7 cellular contexts compared by ENCODE assay signal in genomic region chr7:20329389-20330175, GRCh38. TPM values are rescaled to one million over a fixed set of nuclear protein-coding genes. Genes with fewer than 3 reads are reported as not detected.
DNase-seq lines count a peak whose midpoint lies in the region; ATAC-seq, FAIRE-seq and TF ChIP-seq lines count a peak whose summit lies in the region.

No MANE protein-coding gene starts in this region.

- 1 to 7% (median 6%) methylated on average over 27 of the region's 27 CpGs for WGBS in small intestine, 3 donors

- FAIRE-seq in RCC 7860 (lab: Jason Lieb, UNC) (peak; percentile 91), small intestine (lab: Jason Lieb, UNC) (no peak)

- peak overlapping the region; percentile 87 to 98 for H3K27ac ChIP-seq in small intestine (ENCODE audit: low read depth in 1 of 2, low read length in 1 of 2)

- no peaks in the 10 kb centered on the region for H3K4me1 ChIP-seq in small intestine (ENCODE audit: control insufficient read depth in 2 of 2, insufficient read depth in 1 of 2, low read depth in 1 of 2, low read length in 1 of 2)

- DNase-seq in GM06990 (ENCODE audit: extremely low read depth, insufficient read length) (peak; percentile 58), HS-27A (ENCODE audit: low read depth) (peak; percentile 47), RCC 7860 (ENCODE audit: low spot score) (peak; percentile 86), cerebellar cortex (ENCODE audit: low spot score) (peak; percentile 15), islet precursor cell (peak; percentile 92), small intestine (peak; percentile 83)

- H3K4me3 ChIP-seq in GM06990 (replicated peaks; ENCODE audit: low read depth, low read length), result peak overlapping the region; percentile 79
- peak overlapping the region; percentile 50 to 80 for H3K4me3 ChIP-seq in small intestine (ENCODE audit: low read depth in 1 of 2, low read length in 2 of 2)

- H3K9me3 ChIP-seq in small intestine (ENCODE audit: control insufficient read depth, low read depth), result no peaks in the 10 kb centered on the region

- H3K27me3 ChIP-seq in GM06990 (replicated peaks; ENCODE audit: control insufficient read depth, insufficient read depth, low read length) (no peaks in the 10 kb centered on the region), small intestine (ENCODE audit: control insufficient read depth in 2 of 2, insufficient read depth in 2 of 2, low read length in 2 of 2) (no peaks in the 10 kb centered on the region)

- ATAC-seq in GM21515 (IDR thresholded peaks at IDR 0.05; ENCODE audit: unreplicated experiment), result peak; percentile 36

- TF ChIP-seq CTCF in GM06990 (IDR thresholded peaks at IDR 0.05; ENCODE audit: insufficient read depth, low read length, poor library complexity, severe bottlenecking), result no peak

- H3K36me3 ChIP-seq in GM06990 (ENCODE audit: control insufficient read depth, insufficient read depth, low read length), result no peaks in the 10 kb centered on the region
- H3K36me3 ChIP-seq in small intestine (ENCODE audit: control insufficient read depth in 2 of 2, insufficient read depth in 2 of 2, low read length in 2 of 2), result no peaks in the 10 kb centered on the region

RNA-seq across cellular contexts. Expression of gene ITGB8, which starts 1.1 kb away (rescaled TPM):
- polyA plus RNA-seq in small intestine, result 1 to 10 TPM in 1 of 3 donors, under 1 TPM in 2; 0.45 to 3.3 (median 0.54) TPM

Comparison
In these comparisons a context has a peak if more than half of its experiments do, and no peak if none do; other contexts are left out.
1. Peak in every context shown above with its lines: DNase-seq, ATAC-seq, H3K4me3 ChIP-seq and H3K27ac ChIP-seq.
2. DNase-seq: peak in every context shown above with its lines; median percentile 92 in islet precursor cell; 86 in RCC 7860; 83 in small intestine; 58 in GM06990; 47 in HS-27A; 15 in cerebellar cortex.